18 cellular contexts compared by ENCODE assay signal in genomic region chr5:157693816-157694215, GRCh38. TPM values are rescaled to one million over a fixed set of nuclear protein-coding genes. Genes with fewer than 3 reads are reported as not detected.
DNase-seq lines count a peak whose midpoint lies in the region; ATAC-seq and TF ChIP-seq lines count a peak whose summit lies in the region.
"Not testable (repeated sequence)": the region's sequence is repeated elsewhere in the genome, so short reads cannot be mapped to it uniquely, and the experiment has no call there.
"Had no signal": no experiment of that assay in that cellular context is flagged by ENCODE, and none has a peak within 500 bp of the region (broad histone marks: within the 10 kb centered on the region; RNA-seq: fewer than 3 reads in every experiment).

No MANE protein-coding gene starts in this region.

- H3K27me3 Mint-ChIP-seq in activated CD8-positive, alpha-beta memory T cell treated with anti-CD3 and anti-CD28 coated beads, Interleukin-2, amount 10 ng/mL, durations not matched to agents 7 days and 5 days; osteocyte (ENCODE audit: unreplicated experiment); type B pancreatic cell: not testable (repeated sequence)

- peak; percentile 17 for DNase-seq in activated CD8-positive, alpha-beta memory T cell treated with anti-CD3 and anti-CD28 coated beads for 24 hours
- DNase-seq in activated CD8-positive, alpha-beta memory T cell treated with anti-CD3 and anti-CD28 coated beads, Interleukin-2, amount 10 ng/mL, durations not matched to agents 7 days and 5 days = peak; percentile 22
- peak; percentile 57 for DNase-seq in esophagus muscularis mucosa (ENCODE audit: extremely low spot score)
- DNase-seq in islet precursor cell = peak; percentile 34
- peak; percentile 81 for DNase-seq in osteocyte (ENCODE audit: extremely low spot score, unreplicated experiment)
- DNase-seq in type B pancreatic cell (ENCODE audit: extremely low spot score, unreplicated experiment) = peak; percentile 63
- peak; percentile 17 for DNase-seq in ureter (ENCODE audit: low spot score)

- 100% methylated on average over 3 of the region's 25 CpGs for WGBS in esophagus muscularis mucosa

- intact Hi-C loops in esophagus muscularis mucosa (cut with DNase I) = not testable (repeated sequence)

- H3K27ac ChIP-seq in esophagus muscularis mucosa (replicated peaks in 1 of 4) = not testable (repeated sequence)

- H3K9me3 Mint-ChIP-seq in activated CD8-positive, alpha-beta memory T cell treated with anti-CD3 and anti-CD28 coated beads, Interleukin-2, amount 10 ng/mL, durations not matched to agents 7 days and 5 days (ENCODE audit: low read depth) = peaks cover 12% of the 10 kb centered on the region
- not testable (repeated sequence) for H3K9me3 Mint-ChIP-seq in osteocyte (ENCODE audit: unreplicated experiment); type B pancreatic cell

- H3K36me3 Mint-ChIP-seq in activated CD8-positive, alpha-beta memory T cell treated with anti-CD3 and anti-CD28 coated beads, Interleukin-2, amount 10 ng/mL, durations not matched to agents 7 days and 5 days; osteocyte (ENCODE audit: unreplicated experiment); type B pancreatic cell: not testable (repeated sequence)

- H3K9me3 ChIP-seq in esophagus muscularis mucosa = not testable (repeated sequence)

- H3K4me3 Mint-ChIP-seq in activated CD8-positive, alpha-beta memory T cell treated with anti-CD3 and anti-CD28 coated beads, Interleukin-2, amount 10 ng/mL, durations not matched to agents 7 days and 5 days; osteocyte (ENCODE audit: unreplicated experiment); type B pancreatic cell: not testable (repeated sequence)

- TF ChIP-seq CTCF in esophagus muscularis mucosa (IDR thresholded peaks at IDR 0.05); osteocyte (IDR thresholded peaks at IDR 0.05); type B pancreatic cell (conservative IDR thresholded peaks at IDR 0.05): not testable (repeated sequence)

- not testable (repeated sequence) for H3K4me1 Mint-ChIP-seq in activated CD8-positive, alpha-beta memory T cell treated with anti-CD3 and anti-CD28 coated beads, Interleukin-2, amount 10 ng/mL, durations not matched to agents 7 days and 5 days; osteocyte (ENCODE audit: unreplicated experiment); type B pancreatic cell (ENCODE audit: unreplicated experiment)

- not testable (repeated sequence) for H3K27me3 ChIP-seq in esophagus muscularis mucosa

- H3K4me3 ChIP-seq in esophagus muscularis mucosa = not testable (repeated sequence)

- CTCF ChIA-PET in activated CD8-positive, alpha-beta memory T cell treated with anti-CD3 and anti-CD28 coated beads, Interleukin-2, amount 10 ng/mL, durations not matched to agents 7 days and 5 days (lab: Charles Lee) = not testable (repeated sequence)

- not testable (repeated sequence) for TF ChIP-seq EP300 in esophagus muscularis mucosa (IDR thresholded peaks at IDR 0.05)

- H3K4me1 ChIP-seq in esophagus muscularis mucosa = not testable (repeated sequence)

- ATAC-seq in activated CD8-positive, alpha-beta memory T cell treated with anti-CD3 and anti-CD28 coated beads, Interleukin-2, amount 10 ng/mL, durations not matched to agents 7 days and 5 days = not testable (repeated sequence)

- not testable (repeated sequence) for H3K27ac Mint-ChIP-seq in activated CD8-positive, alpha-beta memory T cell treated with anti-CD3 and anti-CD28 coated beads, Interleukin-2, amount 10 ng/mL, durations not matched to agents 7 days and 5 days; osteocyte (ENCODE audit: unreplicated experiment); type B pancreatic cell

- not testable (repeated sequence) for TF ChIP-seq POLR2A in esophagus muscularis mucosa (IDR thresholded peaks at IDR 0.05; ENCODE audit: low read depth)

- not testable (repeated sequence) for H3K36me3 ChIP-seq in esophagus muscularis mucosa

RNA-seq across cellular contexts. Expression of gene C5orf52, which starts 22.5 kb away (rescaled TPM):
- total RNA-seq in activated CD8-positive, alpha-beta memory T cell treated with anti-CD3 and anti-CD28 coated beads, Interleukin-2, amount 10 ng/mL, durations not matched to agents 7 days and 5 days = not detected
- total RNA-seq in esophagus muscularis mucosa = not detected
- not detected in 2 replicates for total RNA-seq in osteocyte
- total RNA-seq in type B pancreatic cell (ENCODE audit: low replicate concordance) = not detected in 2 replicates
- total RNA-seq in ureter = not detected
- total RNA-seq: A172; A673; B cell; Caco-2; Calu3; CD4-positive, alpha-beta memory T cell; CD4-positive, alpha-beta T cell; CD4-positive, CD25-positive, alpha-beta regulatory T cell; CD8-positive, alpha-beta memory T cell; CD8-positive, alpha-beta T cell; Daoy had no signal

RNA-seq across cellular contexts. Expression of gene THG1L, which starts 37.4 kb away (rescaled TPM):
- 10 to 100 TPM; 12.9 to 16.3 TPM for total RNA-seq in activated CD8-positive, alpha-beta memory T cell treated with anti-CD3 and anti-CD28 coated beads, Interleukin-2, amount 10 ng/mL, durations not matched to agents 7 days and 5 days
- 10 to 100 TPM; 14.1 to 22.7 (median 20.7) TPM for total RNA-seq in esophagus muscularis mucosa
- total RNA-seq in osteocyte = 14.6 and 15.6 TPM in 2 replicates
- 9.9 and 13.6 TPM in 2 replicates for total RNA-seq in type B pancreatic cell (ENCODE audit: low replicate concordance)
- total RNA-seq in ureter = 12.1 TPM

RNA-seq across cellular contexts. Expression of gene SOX30, which starts 41.6 kb away (rescaled TPM):
- under 1 TPM in 1 of 2 experiments, not detected in 1; 0.09 TPM for total RNA-seq in activated CD8-positive, alpha-beta memory T cell treated with anti-CD3 and anti-CD28 coated beads, Interleukin-2, amount 10 ng/mL, durations not matched to agents 7 days and 5 days
- total RNA-seq in esophagus muscularis mucosa (under 1 TPM in 2 of 4 donors, not detected in 2; 0.17 to 0.34 TPM), osteocyte (not detected in 2 replicates), type B pancreatic cell (ENCODE audit: low replicate concordance) (not detected in 2 replicates), ureter (0.52 TPM)
- total RNA-seq: A172; A673; CD4-positive, alpha-beta T cell; CD4-positive, CD25-positive, alpha-beta regulatory T cell; CD8-positive, alpha-beta T cell had no signal

RNA-seq across cellular contexts. Expression of gene LSM11, which starts 49.7 kb away (rescaled TPM):
- 1 to 10 TPM; 5.5 to 7.2 TPM for total RNA-seq in activated CD8-positive, alpha-beta memory T cell treated with anti-CD3 and anti-CD28 coated beads, Interleukin-2, amount 10 ng/mL, durations not matched to agents 7 days and 5 days
- total RNA-seq in esophagus muscularis mucosa (10 to 100 TPM; 22.4 to 53.7 (median 33.7) TPM), osteocyte (7.2 TPM in 2 replicates), type B pancreatic cell (ENCODE audit: low replicate concordance) (3.6 and 7.1 TPM in 2 replicates), ureter (3.6 TPM)

Comparison
In these comparisons a context has a peak if more than half of its experiments do, and no peak if none do; other contexts are left out.
1. DNase-seq: peak in every context shown above with its lines; median percentile 81 in osteocyte; 63 in type B pancreatic cell; 57 in esophagus muscularis mucosa; 34 in islet precursor cell; 22 in activated CD8-positive, alpha-beta memory T cell treated with anti-CD3 and anti-CD28 coated beads, Interleukin-2, amount 10 ng/mL, durations not matched to agents 7 days and 5 days; 17 in activated CD8-positive, alpha-beta memory T cell treated with anti-CD3 and anti-CD28 coated beads for 24 hours; 17 in ureter.